8 cellular contexts compared by ENCODE assay signal in genomic region chr17:65121916-65122821, GRCh38. TPM values are rescaled to one million over a fixed set of nuclear protein-coding genes. Genes with fewer than 3 reads are reported as not detected.
DNase-seq lines count a peak whose midpoint lies in the region; ATAC-seq and TF ChIP-seq lines count a peak whose summit lies in the region.

No MANE protein-coding gene starts in this region.

- no peak for TF ChIP-seq CTCF in colonic mucosa (IDR thresholded peaks at IDR 0.05)
- TF ChIP-seq CTCF in neutrophil (IDR thresholded peaks at IDR 0.05): no peak

- H3K27me3 ChIP-seq in colonic mucosa: no peaks in the 10 kb centered on the region
- no peaks in the 10 kb centered on the region for H3K27me3 ChIP-seq in neutrophil

- H3K27ac ChIP-seq in colonic mucosa (peak overlapping the region; percentile 90), neutrophil (no peak overlapping the region)

- peak overlapping the region in 1 of 2 donors; percentile 34 for H3K9ac ChIP-seq in colonic mucosa (ENCODE audit: low read depth in 2 of 2, low read length in 2 of 2)

- ATAC-seq in GM18909 (IDR thresholded peaks at IDR 0.05; ENCODE audit: poor library complexity, unreplicated experiment) (peak; percentile 43), GM19455 (IDR thresholded peaks at IDR 0.05; ENCODE audit: unreplicated experiment) (no peak), GM21529 (IDR thresholded peaks at IDR 0.05; ENCODE audit: unreplicated experiment) (no peak)

- intact Hi-C loops in colonic mucosa (cut with DNase I): no loop called here

- DNase-seq in MV-4-11 (lab: John Stamatoyannopoulos, UW): peak; percentile 72
- DNase-seq in colonic mucosa: no peak
- DNase-seq in HT-29 (ENCODE audit: low spot score): no peak
- DNase-seq in NCI-H82 (lab: John Stamatoyannopoulos, UW): no peak

- H3K4me3 ChIP-seq in colonic mucosa (peak overlapping the region; percentile 67), neutrophil (ENCODE audit: low read depth in 1 of 2, low read length in 1 of 2) (peak overlapping the region; percentile 72 to 75)

- H3K9me3 ChIP-seq in colonic mucosa: no peaks in the 10 kb centered on the region
- H3K9me3 ChIP-seq in neutrophil: no peaks in the 10 kb centered on the region

- no peaks in the 10 kb centered on the region for H3K36me3 ChIP-seq in colonic mucosa
- H3K36me3 ChIP-seq in neutrophil: no peaks in the 10 kb centered on the region

- H3K4me1 ChIP-seq in colonic mucosa (no peaks in the 10 kb centered on the region), neutrophil (ENCODE audit: control insufficient read depth in 1 of 2, insufficient read depth in 1 of 2, low read depth in 1 of 2, low read length in 1 of 2) (peaks cover 0 to 12% of the 10 kb centered on the region in 2 experiments)

RNA-seq across cellular contexts. Expression of gene RGS9, which starts 15.0 kb away (rescaled TPM):
- 1 to 10 TPM; 7.4 to 9.9 TPM for total RNA-seq in colonic mucosa
- total RNA-seq in HT-29 (2014; rRNA removed; shearing (Covaris generic)): 0.13 TPM in 1 of 2 replicates, not detected in the other
